Comparison of ENCODE assay signal across 1 cellular context in genomic region chr18:62242955-62243354, GRCh38.
TF ChIP-seq lines count a peak whose summit lies in the region.

No MANE protein-coding gene starts in this region.

TF ChIP-seq in K562, 482 proteins besides CTCF, POLR2A, EP300 and RAD21:
- TF ChIP-seq ZKSCAN8 (CRISPR knock-in tag; IDR thresholded peaks at IDR 0.05) (no peak), ATF3 (IDR thresholded peaks at IDR 0.05) (peak; percentile 34; the same call in 1 of the 2 replicates), ATF3 (CRISPR knock-in tag; conservative IDR thresholded peaks at IDR 0.05) (no peak)
TF ChIP-seq in K562: peak in this region for 1.
